Comparison of ENCODE assay signal across 10 cellular contexts in genomic region chr2:239223330-239224248, GRCh38.
DNase-seq lines count a peak whose midpoint lies in the region; ATAC-seq, FAIRE-seq and TF ChIP-seq lines count a peak whose summit lies in the region.
"Had no signal": no experiment of that assay in that cellular context is flagged by ENCODE, and none has a peak within 500 bp of the region (broad histone marks: within the 10 kb centered on the region; RNA-seq: fewer than 3 reads in every experiment).

No MANE protein-coding gene starts in this region.

- H3K79me2 ChIP-seq in hepatocyte, result peaks cover 67% of the 10 kb centered on the region

- H4K20me1 ChIP-seq in hepatocyte (ENCODE audit: insufficient read depth, poor library complexity, severe bottlenecking), result no peaks in the 10 kb centered on the region

- H3K4me1 Mint-ChIP-seq in CD4-positive, CD25-positive, alpha-beta regulatory T cell, result peaks cover 26 to 90% (median 52%) of the 10 kb centered on the region in 4 donors
- H3K4me1 Mint-ChIP-seq in activated CD8-positive, alpha-beta T cell treated with anti-CD3 and anti-CD28 coated beads, Interleukin-2, amount 10 ng/mL, durations not matched to agents 7 days and 5 days (ENCODE audit: low read depth), result peaks cover 74% of the 10 kb centered on the region

- peak overlapping the region in 1 of 4 donors; percentile 15 for H3K4me3 Mint-ChIP-seq in CD4-positive, CD25-positive, alpha-beta regulatory T cell
- no peak overlapping the region for H3K4me3 Mint-ChIP-seq in activated CD8-positive, alpha-beta T cell treated with anti-CD3 and anti-CD28 coated beads, Interleukin-2, amount 10 ng/mL, durations not matched to agents 7 days and 5 days

- intact Hi-C loops in adrenal gland (cut with DNase I) (no loop called here), sigmoid colon (cut with DNase I) (loop anchor here (5.0 kb wide), 2 partner anchors 84 to 174 kb away; no protein-coding TSS in a partner anchor)

- CTCF ChIA-PET in activated CD8-positive, alpha-beta T cell treated with anti-CD3 and anti-CD28 coated beads, Interleukin-2, amount 10 ng/mL, durations not matched to agents 7 days and 5 days (lab: Charles Lee), result no interaction called here

- no peaks in the 10 kb centered on the region for H3K9me2 ChIP-seq in hepatocyte (replicated peaks; ENCODE audit: insufficient read depth)

- no peaks in the 10 kb centered on the region for H3K27me3 Mint-ChIP-seq in CD4-positive, CD25-positive, alpha-beta regulatory T cell
- H3K27me3 Mint-ChIP-seq in activated CD8-positive, alpha-beta T cell treated with anti-CD3 and anti-CD28 coated beads, Interleukin-2, amount 10 ng/mL, durations not matched to agents 7 days and 5 days (ENCODE audit: low read depth), result no peaks in the 10 kb centered on the region

- H3K9me3 Mint-ChIP-seq in CD4-positive, CD25-positive, alpha-beta regulatory T cell, result peaks cover 0 to 2% (median 0%) of the 10 kb centered on the region in 7 donors
- no peaks in the 10 kb centered on the region for H3K9me3 Mint-ChIP-seq in activated CD8-positive, alpha-beta T cell treated with anti-CD3 and anti-CD28 coated beads, Interleukin-2, amount 10 ng/mL, durations not matched to agents 7 days and 5 days (ENCODE audit: insufficient read depth)
- H3K9me3 Mint-ChIP-seq: immature natural killer cell had no signal

- H3K27me3 ChIP-seq in CD4-positive, CD25-positive, alpha-beta regulatory T cell (ENCODE audit: control insufficient read depth, insufficient read depth, low read length), result no peaks in the 10 kb centered on the region
- H3K27me3 ChIP-seq in adrenal gland, result no peaks in the 10 kb centered on the region
- no peaks in the 10 kb centered on the region for H3K27me3 ChIP-seq in hepatocyte
- H3K27me3 ChIP-seq in sigmoid colon, result no peaks in the 10 kb centered on the region
- no peaks in the 10 kb centered on the region for H3K27me3 ChIP-seq in foreskin keratinocyte

- TF ChIP-seq CTCF in adrenal gland (IDR thresholded peaks at IDR 0.05) (no peak), hepatocyte (IDR thresholded peaks at IDR 0.05; ENCODE audit: poor library complexity) (no peak), sigmoid colon (IDR thresholded peaks at IDR 0.05) (no peak), foreskin keratinocyte (conservative IDR thresholded peaks at IDR 0.05) (no peak)

- H3K27ac Mint-ChIP-seq in CD4-positive, CD25-positive, alpha-beta regulatory T cell, result peak overlapping the region; percentile 15 to 74 (median 64)
- no peak overlapping the region for H3K27ac Mint-ChIP-seq in activated CD8-positive, alpha-beta T cell treated with anti-CD3 and anti-CD28 coated beads, Interleukin-2, amount 10 ng/mL, durations not matched to agents 7 days and 5 days

- POLR2A ChIA-PET in activated CD8-positive, alpha-beta T cell treated with anti-CD3 and anti-CD28 coated beads, Interleukin-2, amount 10 ng/mL, durations not matched to agents 7 days and 5 days (lab: Charles Lee), result no interaction called here

- peaks cover 28% of the 10 kb centered on the region for H3K4me1 ChIP-seq in CD4-positive, CD25-positive, alpha-beta regulatory T cell (ENCODE audit: control insufficient read depth, insufficient read depth, low read length, poor library complexity, severe bottlenecking)
- peaks cover 21 to 78% of the 10 kb centered on the region in 2 donors for H3K4me1 ChIP-seq in adrenal gland (replicated peaks in 1 of 2)
- H3K4me1 ChIP-seq in hepatocyte (ENCODE audit: insufficient read depth), result peaks cover 65% of the 10 kb centered on the region
- H3K4me1 ChIP-seq in sigmoid colon, result peaks cover 0 to 89% (median 87%) of the 10 kb centered on the region in 4 donors
- no peaks in the 10 kb centered on the region for H3K4me1 ChIP-seq in foreskin keratinocyte

- ATAC-seq in CD4-positive, CD25-positive, alpha-beta regulatory T cell (ENCODE audit: low read depth in 2 of 2), result no peak
- ATAC-seq in activated CD8-positive, alpha-beta T cell treated with anti-CD3 and anti-CD28 coated beads, Interleukin-2, amount 10 ng/mL, durations not matched to agents 7 days and 5 days, result no peak
- no peak for ATAC-seq in foreskin keratinocyte

- no peaks in the 10 kb centered on the region for H3K9me3 ChIP-seq in CD4-positive, CD25-positive, alpha-beta regulatory T cell (ENCODE audit: control insufficient read depth in 2 of 2, low read length in 2 of 2)
- H3K9me3 ChIP-seq in adrenal gland (replicated peaks in 1 of 3), result no peaks in the 10 kb centered on the region
- no peaks in the 10 kb centered on the region for H3K9me3 ChIP-seq in hepatocyte (ENCODE audit: low read depth)
- H3K9me3 ChIP-seq in sigmoid colon, result no peaks in the 10 kb centered on the region

- peak overlapping the region; percentile 52 for H3K4me2 ChIP-seq in hepatocyte

- H3K36me3 Mint-ChIP-seq in CD4-positive, CD25-positive, alpha-beta regulatory T cell, result peaks cover 12% of the 10 kb centered on the region
- H3K36me3 Mint-ChIP-seq in activated CD8-positive, alpha-beta T cell treated with anti-CD3 and anti-CD28 coated beads, Interleukin-2, amount 10 ng/mL, durations not matched to agents 7 days and 5 days (ENCODE audit: low read depth), result peaks cover 11% of the 10 kb centered on the region

- TF ChIP-seq POLR2A in adrenal gland (IDR thresholded peaks at IDR 0.05) (no peak), sigmoid colon (IDR thresholded peaks at IDR 0.05) (no peak)

- H3K4me3 ChIP-seq in CD4-positive, CD25-positive, alpha-beta regulatory T cell (ENCODE audit: low read depth, low read length), result no peak overlapping the region
- H3K4me3 ChIP-seq in adrenal gland (no peak overlapping the region), hepatocyte (no peak overlapping the region), sigmoid colon (peak overlapping the region in 1 of 4 donors; percentile 12)

- no peak for TF ChIP-seq EP300 in sigmoid colon (IDR thresholded peaks at IDR 0.05)

- no peak for FAIRE-seq in HTR-8/SVneo (lab: Jason Lieb, UNC)

- no peak overlapping the region for H2AFZ ChIP-seq in hepatocyte

- 69 to 80% (median 70%) methylated on average over 21 to 24 of the region's 24 CpGs for WGBS in adrenal gland, 4 donors
- WGBS in hepatocyte (ENCODE audit: low lambda C conversion rate, missing lambda C conversion rate), result 82% methylated on average over 24 of the region's 24 CpGs
- WGBS in sigmoid colon, 2 donors, result 40 to 66% methylated on average over 24 of the region's 24 CpGs

- no peak for DNase-seq in CD4-positive, CD25-positive, alpha-beta regulatory T cell
- DNase-seq in adrenal gland (peak in 3 of 7 donors; percentile 9 to 50 (median 23)), hepatocyte (ENCODE audit: low spot score) (peak; percentile 55), sigmoid colon (peak; percentile 83), HTR-8/SVneo (ENCODE audit: insufficient read length, low spot score) (no peak), NCI-H1436 (lab: John Stamatoyannopoulos, UW) (no peak), foreskin keratinocyte (no peak)
- no peak for DNase-seq in activated CD8-positive, alpha-beta T cell treated with anti-CD3 and anti-CD28 coated beads, Interleukin-2, amount 10 ng/mL, durations not matched to agents 7 days and 5 days
- DNase-seq: immature natural killer cell; stimulated activated naive CD4-positive, alpha-beta T cell had no signal

- H3K27ac ChIP-seq in CD4-positive, CD25-positive, alpha-beta regulatory T cell (ENCODE audit: insufficient read depth, low read length, poor library complexity, severe bottlenecking), result peak overlapping the region; percentile 23
- H3K27ac ChIP-seq in adrenal gland (peak overlapping the region in 3 of 5 donors; percentile 37 to 94 (median 81)), hepatocyte (peak overlapping the region; percentile 91), sigmoid colon (peak overlapping the region; percentile 80 to 91 (median 86)), foreskin keratinocyte (no peak overlapping the region)

- peaks cover 5% of the 10 kb centered on the region for H3K36me3 ChIP-seq in CD4-positive, CD25-positive, alpha-beta regulatory T cell (ENCODE audit: control insufficient read depth, insufficient read depth, low read length)
- H3K36me3 ChIP-seq in adrenal gland (replicated peaks in 1 of 2) (no peaks in the 10 kb centered on the region), hepatocyte (replicated peaks; ENCODE audit: insufficient read depth, low read depth) (no peaks in the 10 kb centered on the region), sigmoid colon (no peaks in the 10 kb centered on the region)

Comparison
In these comparisons a context has a peak if more than half of its experiments do, and no peak if none do; other contexts are left out.
1. DNase-seq: peak in hepatocyte (single experiment) and sigmoid colon (single experiment); none in CD4-positive, CD25-positive, alpha-beta regulatory T cell (0 of 3), HTR-8/SVneo (single experiment), activated CD8-positive, alpha-beta T cell treated with anti-CD3 and anti-CD28 coated beads, Interleukin-2, amount 10 ng/mL, durations not matched to agents 7 days and 5 days (single experiment), NCI-H1436 (single experiment) and foreskin keratinocyte (0 of 2).